ENCODE assay signal across 19 cellular contexts in the genomic region with DNA sequence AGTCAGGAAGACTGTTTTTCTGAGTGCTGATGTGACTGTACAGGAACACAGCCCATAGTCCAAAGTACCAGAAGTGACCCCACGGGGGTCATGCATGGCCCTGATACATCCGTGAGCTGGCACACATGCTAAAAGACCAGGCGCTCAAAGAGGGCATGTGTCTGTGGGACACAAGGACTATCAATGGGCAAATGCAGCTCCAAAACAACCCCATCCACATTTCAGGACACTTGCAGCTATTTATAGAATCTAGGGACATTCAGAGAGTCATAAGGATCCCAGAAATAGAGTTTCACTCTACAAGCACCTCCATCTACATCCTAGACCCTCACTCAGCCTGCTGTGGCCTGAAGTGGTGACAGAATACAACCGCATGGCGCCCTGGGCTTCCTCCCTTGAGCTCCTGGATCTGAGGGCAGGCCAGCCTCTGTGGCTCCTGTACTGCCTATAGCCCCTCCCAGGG.
"Had no signal": no experiment of that assay in that cellular context is flagged by ENCODE, and none has a peak within 500 bp of the region (broad histone marks: within the 10 kb centered on the region; RNA-seq: fewer than 3 reads in every experiment).

No MANE protein-coding gene starts in this region.

- H3K4me1 Mint-ChIP-seq: activated naive CD8-positive, alpha-beta T cell treated with anti-CD3 and anti-CD28 coated beads for 36 hours; nephron had no signal

- H3K27me3 Mint-ChIP-seq: activated naive CD8-positive, alpha-beta T cell treated with anti-CD3 and anti-CD28 coated beads for 36 hours had no signal

- H3K27me3 ChIP-seq: upper lobe of left lung had no signal

- H3K4me1 ChIP-seq: lower lobe of right lung, upper lobe of left lung had no signal

- H3K4me3 Mint-ChIP-seq: activated naive CD8-positive, alpha-beta T cell treated with anti-CD3 and anti-CD28 coated beads for 36 hours; activated T-cell treated with anti-CD3 and anti-CD28 coated beads, Interleukin-2, amount 50 U/mL, for 4 hours; nephron had no signal

- H3K4me3 ChIP-seq: lower lobe of right lung, thoracic aorta, upper lobe of left lung had no signal

- ATAC-seq: activated T-cell treated with anti-CD3 and anti-CD28 coated beads, Interleukin-2, amount 50 U/mL, for 4 hours; lower lobe of right lung; SK-N-SH treated with all-trans-retinoic acid at 6 μM for 48 hours had no signal

- H3K36me3 ChIP-seq: thoracic aorta had no signal

- DNase-seq: activated CD4-positive, alpha-beta T cell treated with anti-CD3 and anti-CD28 coated beads, Interleukin-2, amount 50 U/mL, for 1 hour; activated CD4-positive, CD25-positive, alpha-beta regulatory T cell treated with anti-CD3 and anti-CD28 coated beads, Interleukin-2, amount 50 U/mL, for 72 hours; activated CD8-positive, alpha-beta memory T cell treated with anti-CD3 and anti-CD28 coated beads, Interleukin-2, amount 50 U/mL, for 4 hours; activated effector memory CD4-positive, alpha-beta T cell treated with anti-CD3 and anti-CD28 coated beads, Interleukin-2, amount 50 U/mL, for 16 hours; activated naive CD8-positive, alpha-beta T cell treated with anti-CD3 and anti-CD28 coated beads for 36 hours; activated T-cell treated with anti-CD3 and anti-CD28 coated beads, Interleukin-2, amount 50 U/mL, for 4 hours; amniotic stem cell; erythroblast; foreskin melanocyte; lower lobe of right lung; nucleus accumbens; small intestine; stimulated activated CD4-positive, alpha-beta T cell treated with anti-CD3 and anti-CD28 coated beads, Interleukin-15, amount 100 ng/mL, for 24 hours; stimulated activated CD4-positive, alpha-beta T cell treated with anti-CD3 and anti-CD28 coated beads, Interleukin-2, amount 100 ng/mL, for 48 hours; T-helper 1 cell; upper lobe of left lung had no signal

- H3K27ac Mint-ChIP-seq: activated naive CD8-positive, alpha-beta T cell treated with anti-CD3 and anti-CD28 coated beads for 36 hours; nephron had no signal

- H3K9me3 Mint-ChIP-seq: activated naive CD8-positive, alpha-beta T cell treated with anti-CD3 and anti-CD28 coated beads for 36 hours; activated T-cell treated with anti-CD3 and anti-CD28 coated beads, Interleukin-2, amount 50 U/mL, for 4 hours; nephron had no signal

- H3K9me3 ChIP-seq: lower lobe of right lung, thoracic aorta, upper lobe of left lung had no signal

- H3K27ac ChIP-seq: lower lobe of right lung, thoracic aorta, upper lobe of left lung had no signal
